18 cellular contexts compared by ENCODE assay signal in the genomic region with DNA sequence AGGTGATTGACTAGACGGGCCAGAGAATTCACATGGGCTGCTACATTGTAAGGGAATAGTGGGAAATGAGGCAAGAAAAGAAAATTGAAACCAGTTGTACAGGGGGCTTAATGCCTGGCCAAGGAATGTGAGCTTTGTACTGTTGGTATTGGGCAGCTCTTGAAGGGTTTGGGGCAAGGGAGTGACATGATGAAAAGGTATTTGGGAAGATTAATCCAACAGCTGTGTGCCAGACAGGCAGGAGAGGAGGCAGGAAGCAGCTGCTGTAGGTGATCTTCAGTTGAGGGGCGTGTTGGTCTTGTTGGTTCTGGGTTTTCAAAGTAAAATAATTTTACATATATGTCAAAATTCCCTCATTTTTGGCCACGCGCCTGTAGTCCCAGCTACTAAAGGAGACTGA.
DNase-seq lines count a peak whose midpoint lies in the region; ATAC-seq, FAIRE-seq and TF ChIP-seq lines count a peak whose summit lies in the region.
"Had no signal": no experiment of that assay in that cellular context is flagged by ENCODE, and none has a peak within 500 bp of the region (broad histone marks: within the 10 kb centered on the region; RNA-seq: fewer than 3 reads in every experiment).

No MANE protein-coding gene starts in this region.

- H2AFZ ChIP-seq in astrocyte (ENCODE audit: low read depth, low read length), result no peak overlapping the region

- WGBS in suprapubic skin, result 73% methylated on average over 4 of the region's 4 CpGs
- WGBS in upper lobe of left lung, 2 donors, result 77 to 82% methylated on average over 4 of the region's 4 CpGs

- FAIRE-seq in astrocyte (lab: Jason Lieb, UNC), result no peak
- FAIRE-seq: A549, HepG2 had no signal

- peaks cover 6% of the 10 kb centered on the region for H3K4me1 Mint-ChIP-seq in astrocyte (ENCODE audit: low read depth, unreplicated experiment)
- peaks cover 36% of the 10 kb centered on the region for H3K4me1 Mint-ChIP-seq in nephron
- H3K4me1 Mint-ChIP-seq: CD14-positive monocyte; CD4-positive, alpha-beta memory T cell; IgD-negative memory B cell had no signal

- TF ChIP-seq CTCF in astrocyte (IDR thresholded peaks at IDR 0.05; ENCODE audit: insufficient read depth, low read depth, low read length) (no peak), nephron (IDR thresholded peaks at IDR 0.05; ENCODE audit: unreplicated experiment in 3 of 3) (no peak), suprapubic skin (IDR thresholded peaks at IDR 0.05) (no peak), upper lobe of left lung (IDR thresholded peaks at IDR 0.05) (no peak)

- H3K27ac ChIP-seq in astrocyte (ENCODE audit: low read depth, low read length) (no peak overlapping the region), suprapubic skin (no peak overlapping the region), upper lobe of left lung (no peak overlapping the region)
- H3K27ac ChIP-seq: 22Rv1, A549, BLaER1 had no signal

- H3K4me3 ChIP-seq in astrocyte (ENCODE audit: insufficient read depth, low read depth, low read length), result no peak overlapping the region
- H3K4me3 ChIP-seq in suprapubic skin, result no peak overlapping the region
- no peak overlapping the region for H3K4me3 ChIP-seq in upper lobe of left lung
- H3K4me3 ChIP-seq: A549, BLaER1, HAP-1 had no signal

- H3K27ac Mint-ChIP-seq in astrocyte (ENCODE audit: unreplicated experiment) (no peak overlapping the region), nephron (peak overlapping the region; percentile 16 to 51 (median 40))
- H3K27ac Mint-ChIP-seq: CD14-positive monocyte; CD4-positive, alpha-beta memory T cell; IgD-negative memory B cell had no signal

- H3K36me3 Mint-ChIP-seq in astrocyte (ENCODE audit: low read depth, unreplicated experiment) (peaks cover 1% of the 10 kb centered on the region), nephron (ENCODE audit: low read depth) (no peaks in the 10 kb centered on the region)
- H3K36me3 Mint-ChIP-seq: CD14-positive monocyte; CD4-positive, alpha-beta memory T cell; IgD-negative memory B cell had no signal

- H3K4me1 ChIP-seq in astrocyte (ENCODE audit: insufficient read depth, low read length) (no peaks in the 10 kb centered on the region), suprapubic skin (peaks cover 4% of the 10 kb centered on the region), upper lobe of left lung (no peaks in the 10 kb centered on the region)
- H3K4me1 ChIP-seq: A549, BLaER1 had no signal

- no peak overlapping the region for H3K4me2 ChIP-seq in astrocyte (ENCODE audit: low read length)
- H3K4me2 ChIP-seq: A549, BLaER1 had no signal

- H3K9me3 ChIP-seq in astrocyte (ENCODE audit: insufficient read depth, low read depth, low read length) (no peaks in the 10 kb centered on the region), suprapubic skin (no peaks in the 10 kb centered on the region), upper lobe of left lung (no peaks in the 10 kb centered on the region)
- H3K9me3 ChIP-seq: A549, BLaER1, HAP-1 had no signal

- no peak overlapping the region for H3K9ac ChIP-seq in astrocyte (ENCODE audit: low read length)
- H3K9ac ChIP-seq: BLaER1 had no signal

- H3K36me3 ChIP-seq in astrocyte (ENCODE audit: insufficient read depth, low read length), result no peaks in the 10 kb centered on the region
- no peaks in the 10 kb centered on the region for H3K36me3 ChIP-seq in suprapubic skin
- H3K36me3 ChIP-seq in upper lobe of left lung, result no peaks in the 10 kb centered on the region
- H3K36me3 ChIP-seq: BLaER1, HAP-1 had no signal

- TF ChIP-seq EP300 in suprapubic skin (IDR thresholded peaks at IDR 0.05) (no peak), upper lobe of left lung (IDR thresholded peaks at IDR 0.05) (no peak)

- H3K79me2 ChIP-seq in astrocyte (ENCODE audit: insufficient read depth, low read length), result no peaks in the 10 kb centered on the region

- no peaks in the 10 kb centered on the region for H4K20me1 ChIP-seq in astrocyte (ENCODE audit: insufficient read depth, low read length)
- H4K20me1 ChIP-seq: BLaER1 had no signal

- H3K27me3 ChIP-seq in astrocyte (ENCODE audit: insufficient read depth, low read length) (no peaks in the 10 kb centered on the region), suprapubic skin (peaks cover 2% of the 10 kb centered on the region), upper lobe of left lung (no peaks in the 10 kb centered on the region)
- H3K27me3 ChIP-seq: BLaER1 had no signal

- no peak overlapping the region for H3K4me3 Mint-ChIP-seq in astrocyte (ENCODE audit: unreplicated experiment)
- no peak overlapping the region for H3K4me3 Mint-ChIP-seq in nephron
- H3K4me3 Mint-ChIP-seq: CD14-positive monocyte; CD4-positive, alpha-beta memory T cell; IgD-negative memory B cell had no signal

- DNase-seq in DMS53 (lab: John Stamatoyannopoulos, UW), result peak; percentile 40
- no peak for DNase-seq in DMS53 treated with DMSO at 0.1 percent for 48 hours (lab: John Stamatoyannopoulos, UW; ENCODE audit: unreplicated experiment)
- DNase-seq in NCI-H146 treated with DMSO at 0.1 percent for 48 hours (lab: John Stamatoyannopoulos, UW; ENCODE audit: unreplicated experiment), result peak; percentile 47
- peak; percentile 10 for DNase-seq in astrocyte (ENCODE audit: low read depth)
- no peak for DNase-seq in suprapubic skin (ENCODE audit: low spot score in 2 of 2)
- DNase-seq in NCI-H187 treated with DMSO at 0.1 percent for 48 hours (lab: John Stamatoyannopoulos, UW), result no peak
- DNase-seq in upper lobe of left lung, result no peak
- DNase-seq: Calu3; CD4-positive, alpha-beta memory T cell; GF-D8 had no signal

- no peak for ATAC-seq in upper lobe of left lung (ENCODE audit: low FRiP score in 2 of 2)
- ATAC-seq: A549, HepG2 had no signal

- H3K9me3 Mint-ChIP-seq in astrocyte (ENCODE audit: unreplicated experiment) (no peaks in the 10 kb centered on the region), nephron (no peaks in the 10 kb centered on the region)

- TF ChIP-seq POLR2A in suprapubic skin (IDR thresholded peaks at IDR 0.05) (no peak), upper lobe of left lung (IDR thresholded peaks at IDR 0.05) (no peak)

- H3K27me3 Mint-ChIP-seq in astrocyte (ENCODE audit: low read depth, unreplicated experiment) (peaks cover 2% of the 10 kb centered on the region), nephron (ENCODE audit: low read depth) (no peaks in the 10 kb centered on the region)
- H3K27me3 Mint-ChIP-seq: CD4-positive, alpha-beta memory T cell had no signal

Comparison
In these comparisons a context has a peak if more than half of its experiments do, and no peak if none do; other contexts are left out.
1. DNase-seq: peak in DMS53 (single experiment), NCI-H146 treated with DMSO at 0.1 percent for 48 hours (single experiment) and astrocyte (single experiment); none in DMS53 treated with DMSO at 0.1 percent for 48 hours (single experiment), suprapubic skin (0 of 2), NCI-H187 treated with DMSO at 0.1 percent for 48 hours (single experiment) and upper lobe of left lung (0 of 2).